ENCODE assay signal across 25 cellular contexts in the genomic region with DNA sequence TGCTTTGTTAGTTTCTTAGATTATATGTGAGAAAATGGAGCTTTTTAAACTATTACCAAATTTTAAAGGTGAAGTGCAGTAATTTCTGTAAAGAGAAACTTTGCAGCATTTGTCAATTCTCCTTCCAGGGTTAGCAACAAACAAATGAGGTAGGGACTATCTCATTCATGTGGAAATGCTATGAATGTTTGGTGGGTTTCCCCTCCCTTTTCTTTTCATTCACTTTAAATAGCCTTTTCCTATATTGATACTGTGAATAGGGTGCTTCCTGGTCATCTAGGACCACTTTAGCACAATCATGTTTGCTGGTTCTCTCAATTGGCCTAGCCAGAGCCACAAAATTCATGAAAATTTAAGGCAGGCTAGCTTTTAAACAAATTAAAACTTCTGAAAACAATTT. TPM values are rescaled to one million over a fixed set of nuclear protein-coding genes. Genes with fewer than 3 reads are reported as not detected.
"Had no signal": no experiment of that assay in that cellular context is flagged by ENCODE, and none has a peak within 500 bp of the region (broad histone marks: within the 10 kb centered on the region; RNA-seq: fewer than 3 reads in every experiment).

No MANE protein-coding gene starts in this region.

- H3K36me3 ChIP-seq: colonic mucosa, ovary, uterus had no signal

- DNase-seq: colonic mucosa; effector memory CD4-positive, alpha-beta T cell; foreskin keratinocyte; heart left ventricle; left ventricle myocardium superior; occipital lobe; ovary; posterior cingulate gyrus; psoas muscle; right cardiac atrium; sigmoid colon; stimulated activated CD4-positive, alpha-beta T cell treated with anti-CD3 and anti-CD28 coated beads, Interleukin-4, amount 100 ng/mL, for 4 hours; transverse colon; upper lobe of right lung; uterus had no signal

- FAIRE-seq: endothelial cell of umbilical vein, keratinocyte had no signal

- H3K27ac ChIP-seq: colonic mucosa, esophagus muscularis mucosa, foreskin keratinocyte, gastroesophageal sphincter, heart left ventricle, hepatocyte, ovary, psoas muscle, sigmoid colon, thoracic aorta, transverse colon, upper lobe of right lung, uterus had no signal

- H2AFZ ChIP-seq: hepatocyte had no signal

- H3K4me2 ChIP-seq: hepatocyte had no signal

- H3K9me3 ChIP-seq: colonic mucosa, esophagus muscularis mucosa, gastroesophageal sphincter, heart left ventricle, ovary, psoas muscle, sigmoid colon, thoracic aorta, transverse colon, upper lobe of right lung, uterus had no signal

- H3K4me1 ChIP-seq: colonic mucosa, esophagus muscularis mucosa, foreskin keratinocyte, gastroesophageal sphincter, psoas muscle, transverse colon, upper lobe of right lung, uterus had no signal

- H3K27me3 ChIP-seq: colonic mucosa, esophagus muscularis mucosa, foreskin keratinocyte, gastroesophageal sphincter, heart left ventricle, hepatocyte, ovary, sigmoid colon, transverse colon, upper lobe of right lung, uterus had no signal

- H3K4me3 ChIP-seq: colonic mucosa, esophagus muscularis mucosa, gastroesophageal sphincter, heart left ventricle, hepatocyte, lung, ovary, psoas muscle, sigmoid colon, thoracic aorta, transverse colon, upper lobe of right lung, uterus had no signal

- H3K79me2 ChIP-seq: hepatocyte had no signal

RNA-seq across cellular contexts. Expression of gene SERPINC1, which starts 28.4 kb away (rescaled TPM):
- total RNA-seq: epithelial cell of proximal tubule, esophagus muscularis mucosa, fibroblast of lung, foreskin keratinocyte, gastroesophageal sphincter, sigmoid colon, skeletal muscle tissue, thoracic aorta, upper lobe of right lung had no signal
- polyA plus RNA-seq: fibroblast of lung had no signal
